ENCODE assay signal across 1 cellular context in the genomic region with DNA sequence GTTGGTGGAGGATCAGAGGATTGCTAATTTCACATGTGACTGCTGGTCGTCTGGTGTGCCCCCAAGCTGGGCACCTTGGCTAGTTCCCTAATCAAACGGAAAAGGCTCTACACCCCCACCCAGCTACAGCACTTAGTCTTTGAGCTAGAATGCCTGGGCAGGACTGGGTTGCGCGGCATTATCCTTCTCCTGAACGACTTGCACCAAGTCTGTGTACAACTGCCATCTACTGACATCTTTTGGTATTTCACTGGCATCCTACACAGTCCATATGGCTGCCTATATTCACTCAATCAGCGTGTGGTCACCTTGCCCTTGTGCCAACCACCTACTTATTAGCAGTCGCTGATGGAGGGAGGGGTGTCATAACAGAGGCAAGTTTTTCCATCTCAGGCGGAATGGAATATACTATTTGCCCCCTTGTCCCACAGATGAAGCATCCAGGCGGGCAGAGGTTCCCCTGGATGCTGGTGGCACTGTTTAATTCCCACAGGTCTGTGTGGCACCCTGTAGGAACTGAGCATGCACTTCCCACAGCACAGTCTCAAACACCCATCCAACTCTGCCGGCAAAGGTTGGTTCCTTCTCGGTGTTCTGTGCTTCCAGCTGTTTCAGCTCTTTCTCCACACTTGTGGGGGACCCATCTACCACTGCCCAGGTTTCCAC.
TF ChIP-seq lines count a peak whose summit lies in the region.

No MANE protein-coding gene starts in this region.

TF ChIP-seq in HepG2, 621 proteins besides CTCF, POLR2A, EP300 and RAD21 (continued from another document and continues in another):
- TF ChIP-seq ATF2 (CRISPR knock-in tag; IDR thresholded peaks at IDR 0.05) (no peak), FOXO1 (CRISPR knock-in tag; IDR thresholded peaks at IDR 0.05) (no peak), PAWR (CRISPR knock-in tag; IDR thresholded peaks at IDR 0.05; ENCODE audit: borderline replicate concordance) (no peak), ZNF20 (CRISPR knock-in tag; IDR thresholded peaks at IDR 0.05) (no peak), ZSCAN25 (CRISPR knock-in tag; IDR thresholded peaks at IDR 0.05) (0 out of 2 replicates have a peak, but pooled peaks have one; percentile 28), ZNF841 (CRISPR knock-in tag; IDR thresholded peaks at IDR 0.05; ENCODE audit: borderline replicate concordance) (no peak), CBFB (CRISPR knock-in tag; IDR thresholded peaks at IDR 0.05) (no peak), HNRNPK (IDR thresholded peaks at IDR 0.05; ENCODE audit: low read depth, low read length, poor library complexity, severe bottlenecking) (no peak), ZNF761 (CRISPR knock-in tag; conservative IDR thresholded peaks at IDR 0.05) (no peak), ZNF687 (CRISPR knock-in tag; IDR thresholded peaks at IDR 0.05) (no peak), ZMYM4 (CRISPR knock-in tag; IDR thresholded peaks at IDR 0.05) (no peak; the same call in 1 of the 2 replicates), ZHX2 (IDR thresholded peaks at IDR 0.05; ENCODE audit: low read depth) (no peak), ZHX2 (CRISPR knock-in tag; IDR thresholded peaks at IDR 0.05; ENCODE audit: borderline replicate concordance) (no peak), ZNF652 (CRISPR knock-in tag; IDR thresholded peaks at IDR 0.05; ENCODE audit: borderline replicate concordance, low read depth) (no peak), ADNP (CRISPR knock-in tag; IDR thresholded peaks at IDR 0.05) (no peak), HNF4G (IDR thresholded peaks at IDR 0.05; ENCODE audit: borderline replicate concordance, low read depth, low read length) (no peak), HNF4G (CRISPR knock-in tag; IDR thresholded peaks at IDR 0.05; ENCODE audit: borderline replicate concordance, low read depth) (no peak), ZNF263 (CRISPR knock-in tag; IDR thresholded peaks at IDR 0.05) (no peak), PHF5A (CRISPR knock-in tag; IDR thresholded peaks at IDR 0.05; ENCODE audit: low read depth, unreplicated experiment) (no peak), RFX3 (CRISPR knock-in tag; IDR thresholded peaks at IDR 0.05) (no peak), SMC3 (IDR thresholded peaks at IDR 0.05; ENCODE audit: low read length) (peak; percentile 86), ZNF605 (CRISPR knock-in tag; IDR thresholded peaks at IDR 0.05) (no peak), ZNF598 (CRISPR knock-in tag; IDR thresholded peaks at IDR 0.05; ENCODE audit: borderline replicate concordance) (no peak), ZNF782 (CRISPR knock-in tag; IDR thresholded peaks at IDR 0.05; ENCODE audit: borderline replicate concordance) (no peak), ZNF563 (CRISPR knock-in tag; IDR thresholded peaks at IDR 0.05) (peak; percentile 32; the same call in 1 of the 2 replicates), NCOA1 (CRISPR knock-in tag; IDR thresholded peaks at IDR 0.05) (no peak), RARA (CRISPR knock-in tag; IDR thresholded peaks at IDR 0.05) (no peak), MTF2 (CRISPR knock-in tag; IDR thresholded peaks at IDR 0.05; ENCODE audit: borderline replicate concordance) (no peak), JUN (CRISPR knock-in tag; IDR thresholded peaks at IDR 0.05) (no peak), GATAD1 (CRISPR knock-in tag; IDR thresholded peaks at IDR 0.05) (no peak), ZNF33A (CRISPR knock-in tag; IDR thresholded peaks at IDR 0.05; ENCODE audit: borderline replicate concordance) (no peak), ZFP90 (CRISPR knock-in tag; IDR thresholded peaks at IDR 0.05; ENCODE audit: borderline replicate concordance) (no peak), CHD2 (IDR thresholded peaks at IDR 0.05; ENCODE audit: low read depth, low read length) (no peak), ZNF317 (CRISPR knock-in tag; IDR thresholded peaks at IDR 0.05) (no peak), CHCHD3 (CRISPR knock-in tag; IDR thresholded peaks at IDR 0.05) (no peak)
- TF ChIP-seq, protein P1, sequence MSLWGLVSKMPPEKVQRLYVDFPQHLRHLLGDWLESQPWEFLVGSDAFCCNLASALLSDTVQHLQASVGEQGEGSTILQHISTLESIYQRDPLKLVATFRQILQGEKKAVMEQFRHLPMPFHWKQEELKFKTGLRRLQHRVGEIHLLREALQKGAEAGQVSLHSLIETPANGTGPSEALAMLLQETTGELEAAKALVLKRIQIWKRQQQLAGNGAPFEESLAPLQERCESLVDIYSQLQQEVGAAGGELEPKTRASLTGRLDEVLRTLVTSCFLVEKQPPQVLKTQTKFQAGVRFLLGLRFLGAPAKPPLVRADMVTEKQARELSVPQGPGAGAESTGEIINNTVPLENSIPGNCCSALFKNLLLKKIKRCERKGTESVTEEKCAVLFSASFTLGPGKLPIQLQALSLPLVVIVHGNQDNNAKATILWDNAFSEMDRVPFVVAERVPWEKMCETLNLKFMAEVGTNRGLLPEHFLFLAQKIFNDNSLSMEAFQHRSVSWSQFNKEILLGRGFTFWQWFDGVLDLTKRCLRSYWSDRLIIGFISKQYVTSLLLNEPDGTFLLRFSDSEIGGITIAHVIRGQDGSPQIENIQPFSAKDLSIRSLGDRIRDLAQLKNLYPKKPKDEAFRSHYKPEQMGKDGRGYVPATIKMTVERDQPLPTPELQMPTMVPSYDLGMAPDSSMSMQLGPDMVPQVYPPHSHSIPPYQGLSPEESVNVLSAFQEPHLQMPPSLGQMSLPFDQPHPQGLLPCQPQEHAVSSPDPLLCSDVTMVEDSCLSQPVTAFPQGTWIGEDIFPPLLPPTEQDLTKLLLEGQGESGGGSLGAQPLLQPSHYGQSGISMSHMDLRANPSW (CRISPR knock-in tag; IDR thresholded peaks at IDR 0.05; ENCODE audit: borderline replicate concordance), result no peak
- TF ChIP-seq, protein P2, sequence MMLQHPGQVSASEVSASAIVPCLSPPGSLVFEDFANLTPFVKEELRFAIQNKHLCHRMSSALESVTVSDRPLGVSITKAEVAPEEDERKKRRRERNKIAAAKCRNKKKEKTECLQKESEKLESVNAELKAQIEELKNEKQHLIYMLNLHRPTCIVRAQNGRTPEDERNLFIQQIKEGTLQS (CRISPR knock-in tag; IDR thresholded peaks at IDR 0.05), result no peak
- TF ChIP-seq, protein P3, sequence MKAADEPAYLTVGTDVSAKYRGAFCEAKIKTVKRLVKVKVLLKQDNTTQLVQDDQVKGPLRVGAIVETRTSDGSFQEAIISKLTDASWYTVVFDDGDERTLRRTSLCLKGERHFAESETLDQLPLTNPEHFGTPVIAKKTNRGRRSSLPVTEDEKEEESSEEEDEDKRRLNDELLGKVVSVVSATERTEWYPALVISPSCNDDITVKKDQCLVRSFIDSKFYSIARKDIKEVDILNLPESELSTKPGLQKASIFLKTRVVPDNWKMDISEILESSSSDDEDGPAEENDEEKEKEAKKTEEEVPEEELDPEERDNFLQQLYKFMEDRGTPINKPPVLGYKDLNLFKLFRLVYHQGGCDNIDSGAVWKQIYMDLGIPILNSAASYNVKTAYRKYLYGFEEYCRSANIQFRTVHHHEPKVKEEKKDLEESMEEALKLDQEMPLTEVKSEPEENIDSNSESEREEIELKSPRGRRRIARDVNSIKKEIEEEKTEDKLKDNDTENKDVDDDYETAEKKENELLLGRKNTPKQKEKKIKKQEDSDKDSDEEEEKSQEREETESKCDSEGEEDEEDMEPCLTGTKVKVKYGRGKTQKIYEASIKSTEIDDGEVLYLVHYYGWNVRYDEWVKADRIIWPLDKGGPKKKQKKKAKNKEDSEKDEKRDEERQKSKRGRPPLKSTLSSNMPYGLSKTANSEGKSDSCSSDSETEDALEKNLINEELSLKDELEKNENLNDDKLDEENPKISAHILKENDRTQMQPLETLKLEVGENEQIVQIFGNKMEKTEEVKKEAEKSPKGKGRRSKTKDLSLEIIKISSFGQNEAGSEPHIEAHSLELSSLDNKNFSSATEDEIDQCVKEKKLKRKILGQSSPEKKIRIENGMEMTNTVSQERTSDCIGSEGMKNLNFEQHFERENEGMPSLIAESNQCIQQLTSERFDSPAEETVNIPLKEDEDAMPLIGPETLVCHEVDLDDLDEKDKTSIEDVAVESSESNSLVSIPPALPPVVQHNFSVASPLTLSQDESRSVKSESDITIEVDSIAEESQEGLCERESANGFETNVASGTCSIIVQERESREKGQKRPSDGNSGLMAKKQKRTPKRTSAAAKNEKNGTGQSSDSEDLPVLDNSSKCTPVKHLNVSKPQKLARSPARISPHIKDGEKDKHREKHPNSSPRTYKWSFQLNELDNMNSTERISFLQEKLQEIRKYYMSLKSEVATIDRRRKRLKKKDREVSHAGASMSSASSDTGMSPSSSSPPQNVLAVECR (CRISPR knock-in tag; IDR thresholded peaks at IDR 0.05; ENCODE audit: borderline replicate concordance), result peak; percentile 3; the same call in 1 of the 2 replicates
- TF ChIP-seq, protein P4, sequence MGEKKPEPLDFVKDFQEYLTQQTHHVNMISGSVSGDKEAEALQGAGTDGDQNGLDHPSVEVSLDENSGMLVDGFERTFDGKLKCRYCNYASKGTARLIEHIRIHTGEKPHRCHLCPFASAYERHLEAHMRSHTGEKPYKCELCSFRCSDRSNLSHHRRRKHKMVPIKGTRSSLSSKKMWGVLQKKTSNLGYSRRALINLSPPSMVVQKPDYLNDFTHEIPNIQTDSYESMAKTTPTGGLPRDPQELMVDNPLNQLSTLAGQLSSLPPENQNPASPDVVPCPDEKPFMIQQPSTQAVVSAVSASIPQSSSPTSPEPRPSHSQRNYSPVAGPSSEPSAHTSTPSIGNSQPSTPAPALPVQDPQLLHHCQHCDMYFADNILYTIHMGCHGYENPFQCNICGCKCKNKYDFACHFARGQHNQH (CRISPR knock-in tag; IDR thresholded peaks at IDR 0.05), result no peak
- TF ChIP-seq, protein P5, sequence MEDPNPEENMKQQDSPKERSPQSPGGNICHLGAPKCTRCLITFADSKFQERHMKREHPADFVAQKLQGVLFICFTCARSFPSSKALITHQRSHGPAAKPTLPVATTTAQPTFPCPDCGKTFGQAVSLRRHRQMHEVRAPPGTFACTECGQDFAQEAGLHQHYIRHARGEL (CRISPR knock-in tag; IDR thresholded peaks at IDR 0.05), result no peak
